In genomic region chr13:113758651-113759524, GRCh38 we compare ENCODE assay signal across 1 cellular context.
TF ChIP-seq lines count a peak whose summit lies in the region.

TSS of gene TMEM255B (plus strand) at chr13:113759226. CDS start at chr13:113759270, 44 bp downstream.

TF ChIP-seq in K562, 482 proteins besides CTCF, POLR2A, EP300 and RAD21:
- peak; percentile 60 for TF ChIP-seq MGA (IDR thresholded peaks at IDR 0.05)
- TF ChIP-seq, protein P1, sequence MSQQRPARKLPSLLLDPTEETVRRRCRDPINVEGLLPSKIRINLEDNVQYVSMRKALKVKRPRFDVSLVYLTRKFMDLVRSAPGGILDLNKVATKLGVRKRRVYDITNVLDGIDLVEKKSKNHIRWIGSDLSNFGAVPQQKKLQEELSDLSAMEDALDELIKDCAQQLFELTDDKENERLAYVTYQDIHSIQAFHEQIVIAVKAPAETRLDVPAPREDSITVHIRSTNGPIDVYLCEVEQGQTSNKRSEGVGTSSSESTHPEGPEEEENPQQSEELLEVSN (IDR thresholded peaks at IDR 0.05; ENCODE audit: borderline replicate concordance in 1 of 2, extremely low read depth in 1 of 2, insufficient read depth in 1 of 2, insufficient read length in 1 of 2, low read depth in 1 of 2, low read length in 1 of 2, poor library complexity in 1 of 2, severe bottlenecking in 1 of 2), result peak in 1 of 2 experiments; percentile 59
- peak; percentile 68 for TF ChIP-seq POLR2G (IDR thresholded peaks at IDR 0.05; ENCODE audit: low read depth, low read length)
- TF ChIP-seq ZFX (CRISPR knock-in tag; IDR thresholded peaks at IDR 0.05), result peak; percentile 65
- peak; percentile 83 for TF ChIP-seq VEZF1 (CRISPR knock-in tag; IDR thresholded peaks at IDR 0.05)
- TF ChIP-seq PHF8 (IDR thresholded peaks at IDR 0.05; ENCODE audit: borderline replicate concordance, low read length), result peak; percentile 48; the same call in 1 of the 2 replicates
- TF ChIP-seq, protein P2, sequence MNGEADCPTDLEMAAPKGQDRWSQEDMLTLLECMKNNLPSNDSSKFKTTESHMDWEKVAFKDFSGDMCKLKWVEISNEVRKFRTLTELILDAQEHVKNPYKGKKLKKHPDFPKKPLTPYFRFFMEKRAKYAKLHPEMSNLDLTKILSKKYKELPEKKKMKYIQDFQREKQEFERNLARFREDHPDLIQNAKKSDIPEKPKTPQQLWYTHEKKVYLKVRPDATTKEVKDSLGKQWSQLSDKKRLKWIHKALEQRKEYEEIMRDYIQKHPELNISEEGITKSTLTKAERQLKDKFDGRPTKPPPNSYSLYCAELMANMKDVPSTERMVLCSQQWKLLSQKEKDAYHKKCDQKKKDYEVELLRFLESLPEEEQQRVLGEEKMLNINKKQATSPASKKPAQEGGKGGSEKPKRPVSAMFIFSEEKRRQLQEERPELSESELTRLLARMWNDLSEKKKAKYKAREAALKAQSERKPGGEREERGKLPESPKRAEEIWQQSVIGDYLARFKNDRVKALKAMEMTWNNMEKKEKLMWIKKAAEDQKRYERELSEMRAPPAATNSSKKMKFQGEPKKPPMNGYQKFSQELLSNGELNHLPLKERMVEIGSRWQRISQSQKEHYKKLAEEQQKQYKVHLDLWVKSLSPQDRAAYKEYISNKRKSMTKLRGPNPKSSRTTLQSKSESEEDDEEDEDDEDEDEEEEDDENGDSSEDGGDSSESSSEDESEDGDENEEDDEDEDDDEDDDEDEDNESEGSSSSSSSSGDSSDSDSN (IDR thresholded peaks at IDR 0.05; ENCODE audit: borderline replicate concordance in 1 of 2, low read depth in 2 of 2, low read length in 2 of 2), result 0 out of 4 replicates have a peak, but pooled peaks of 1 of the 2 experiments have one; percentile 41
- TF ChIP-seq CCNT2 (IDR thresholded peaks at IDR 0.05; ENCODE audit: borderline replicate concordance, extremely low read depth, insufficient read length, low read depth, low read length), result peak; percentile 48
- TF ChIP-seq, protein P3, sequence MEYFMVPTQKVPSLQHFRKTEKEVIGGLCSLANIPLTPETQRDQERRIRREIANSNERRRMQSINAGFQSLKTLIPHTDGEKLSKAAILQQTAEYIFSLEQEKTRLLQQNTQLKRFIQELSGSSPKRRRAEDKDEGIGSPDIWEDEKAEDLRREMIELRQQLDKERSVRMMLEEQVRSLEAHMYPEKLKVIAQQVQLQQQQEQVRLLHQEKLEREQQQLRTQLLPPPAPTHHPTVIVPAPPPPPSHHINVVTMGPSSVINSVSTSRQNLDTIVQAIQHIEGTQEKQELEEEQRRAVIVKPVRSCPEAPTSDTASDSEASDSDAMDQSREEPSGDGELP (CRISPR knock-in tag; IDR thresholded peaks at IDR 0.05; ENCODE audit: borderline replicate concordance), result peak; percentile 36; the same call in 1 of the 2 replicates
- TF ChIP-seq L3MBTL2 (IDR thresholded peaks at IDR 0.05), result peak; percentile 71; the same call in 1 of the 2 replicates
- peak; percentile 69 for TF ChIP-seq RBFOX2 (IDR thresholded peaks at IDR 0.05; ENCODE audit: low read depth, low read length)
- no peak for TF ChIP-seq ATF7 (IDR thresholded peaks at IDR 0.05)
- TF ChIP-seq NR2C2 (CRISPR knock-in tag; IDR thresholded peaks at IDR 0.05), result no peak
- TF ChIP-seq NR2C2 (tag; IDR thresholded peaks at IDR 0.05), result peak; percentile 32; the same call in 1 of the 2 replicates
- 0 out of 2 replicates have a peak, but pooled peaks have one; percentile 15 for TF ChIP-seq BCOR (IDR thresholded peaks at IDR 0.05)
- no peak for TF ChIP-seq EZH2 (IDR thresholded peaks at IDR 0.05; ENCODE audit: borderline replicate concordance, low read depth, low read length)
- peak; percentile 68 for TF ChIP-seq HNRNPLL (IDR thresholded peaks at IDR 0.05; ENCODE audit: low read depth, low read length, poor library complexity, severe bottlenecking)
- TF ChIP-seq, protein P4, sequence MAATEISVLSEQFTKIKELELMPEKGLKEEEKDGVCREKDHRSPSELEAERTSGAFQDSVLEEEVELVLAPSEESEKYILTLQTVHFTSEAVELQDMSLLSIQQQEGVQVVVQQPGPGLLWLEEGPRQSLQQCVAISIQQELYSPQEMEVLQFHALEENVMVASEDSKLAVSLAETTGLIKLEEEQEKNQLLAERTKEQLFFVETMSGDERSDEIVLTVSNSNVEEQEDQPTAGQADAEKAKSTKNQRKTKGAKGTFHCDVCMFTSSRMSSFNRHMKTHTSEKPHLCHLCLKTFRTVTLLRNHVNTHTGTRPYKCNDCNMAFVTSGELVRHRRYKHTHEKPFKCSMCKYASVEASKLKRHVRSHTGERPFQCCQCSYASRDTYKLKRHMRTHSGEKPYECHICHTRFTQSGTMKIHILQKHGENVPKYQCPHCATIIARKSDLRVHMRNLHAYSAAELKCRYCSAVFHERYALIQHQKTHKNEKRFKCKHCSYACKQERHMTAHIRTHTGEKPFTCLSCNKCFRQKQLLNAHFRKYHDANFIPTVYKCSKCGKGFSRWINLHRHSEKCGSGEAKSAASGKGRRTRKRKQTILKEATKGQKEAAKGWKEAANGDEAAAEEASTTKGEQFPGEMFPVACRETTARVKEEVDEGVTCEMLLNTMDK (IDR thresholded peaks at IDR 0.05; ENCODE audit: borderline replicate concordance, insufficient read depth, low read depth, low read length, poor library complexity, severe bottlenecking), result peak; percentile 88
- TF ChIP-seq SIN3B (IDR thresholded peaks at IDR 0.05; ENCODE audit: low read depth), result no peak
- no peak for TF ChIP-seq ZNF551 (CRISPR knock-in tag; IDR thresholded peaks at IDR 0.05)
- no peak for TF ChIP-seq ZFP1 (CRISPR knock-in tag; IDR thresholded peaks at IDR 0.05)
- peak; percentile 27; the same call in 1 of the 2 replicates for TF ChIP-seq CXXC5 (CRISPR knock-in tag; IDR thresholded peaks at IDR 0.05)
- TF ChIP-seq MAZ (CRISPR knock-in tag; conservative IDR thresholded peaks at IDR 0.05 in 1 of 2, IDR thresholded peaks at IDR 0.05 in 1 of 2), result 0 out of 4 replicates have a peak, but pooled peaks of 1 of the 2 experiments have one; percentile 37
- peak; percentile 53; the same call in 1 of the 2 replicates for TF ChIP-seq ZBTB7A (IDR thresholded peaks at IDR 0.05; ENCODE audit: borderline replicate concordance, control insufficient read depth, low read depth, low read length)
- TF ChIP-seq TRIM28 (IDR thresholded peaks at IDR 0.05), result no peak
- peak; percentile 31; the same call in 1 of the 2 replicates for TF ChIP-seq EGR1 (conservative IDR thresholded peaks at IDR 0.05)
